Comparison of ENCODE assay signal across 15 cellular contexts in the genomic region with DNA sequence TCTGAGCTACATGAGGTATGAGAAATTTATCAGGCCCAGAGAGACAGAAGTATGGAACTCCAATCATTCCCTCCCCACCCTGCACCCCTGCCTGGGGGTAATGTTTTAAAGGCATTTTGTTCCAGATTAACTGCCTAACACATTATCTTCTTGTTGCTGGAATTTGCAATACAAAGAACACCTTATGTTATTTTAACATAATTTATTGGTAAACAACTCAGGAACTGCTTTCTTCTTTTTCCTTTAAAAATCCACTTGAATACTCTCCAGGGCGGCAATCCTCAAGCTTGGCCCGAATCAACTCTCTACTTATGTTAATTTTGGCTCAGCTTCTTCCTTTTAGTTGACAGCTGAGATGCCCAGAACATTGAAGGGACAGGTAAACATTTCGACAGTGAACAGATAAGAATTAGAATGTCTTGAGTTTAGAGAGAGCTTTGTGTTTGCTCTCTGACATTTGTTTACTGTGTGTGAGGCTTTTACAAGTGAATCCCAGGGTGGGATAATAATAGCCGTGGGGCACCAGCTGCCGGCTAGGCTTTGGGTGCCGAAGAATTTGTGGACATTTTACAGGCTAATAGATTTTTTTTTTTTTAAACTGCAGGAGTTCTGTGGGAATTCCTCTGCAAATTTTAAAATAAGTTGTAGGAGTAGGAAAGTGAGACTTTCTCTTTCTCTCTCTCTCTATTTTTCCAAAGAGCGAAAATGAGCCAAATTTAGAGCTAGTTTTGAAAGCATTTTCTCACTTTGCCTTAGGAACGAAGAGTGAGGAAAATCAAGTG.
DNase-seq lines count a peak whose midpoint lies in the region; ATAC-seq and TF ChIP-seq lines count a peak whose summit lies in the region.
"Had no signal": no experiment of that assay in that cellular context is flagged by ENCODE, and none has a peak within 500 bp of the region (broad histone marks: within the 10 kb centered on the region; RNA-seq: fewer than 3 reads in every experiment).

No MANE protein-coding gene starts in this region.

- no peak overlapping the region for H3K4ac ChIP-seq in mesendoderm (ENCODE audit: low read depth, low read length)

- H3K27ac Mint-ChIP-seq in activated CD4-positive, alpha-beta memory T cell treated with anti-CD3 and anti-CD28 coated beads, Interleukin-2, amount 10 ng/mL, durations not matched to agents 7 days and 5 days, result no peak overlapping the region
- H3K27ac Mint-ChIP-seq: activated B cell treated with CpG ODN at 0.5 μM for 24 hours; CD8-positive, alpha-beta T cell; naive thymus-derived CD4-positive, alpha-beta T cell had no signal

- H3K4me1 ChIP-seq in cardiac muscle cell (ENCODE audit: low read depth) (peaks cover 58% of the 10 kb centered on the region), left ventricle myocardium inferior (no peaks in the 10 kb centered on the region), mesendoderm (ENCODE audit: control insufficient read depth, low read depth, low read length) (peaks cover 14% of the 10 kb centered on the region)
- H3K4me1 ChIP-seq: testis had no signal

- no peak overlapping the region for H3K4me3 Mint-ChIP-seq in activated CD4-positive, alpha-beta memory T cell treated with anti-CD3 and anti-CD28 coated beads, Interleukin-2, amount 10 ng/mL, durations not matched to agents 7 days and 5 days
- H3K4me3 Mint-ChIP-seq: activated B cell treated with CpG ODN at 0.5 μM for 24 hours; CD8-positive, alpha-beta T cell; naive thymus-derived CD4-positive, alpha-beta T cell had no signal

- H4K8ac ChIP-seq in mesendoderm (ENCODE audit: low read depth, low read length), result no peak overlapping the region

- CTCF ChIA-PET in activated CD4-positive, alpha-beta memory T cell treated with anti-CD3 and anti-CD28 coated beads, Interleukin-2, amount 10 ng/mL, durations not matched to agents 7 days and 5 days (lab: Charles Lee), result no interaction called here

- no peak overlapping the region for H3K23ac ChIP-seq in mesendoderm (ENCODE audit: low read length)

- H3K9me3 Mint-ChIP-seq in activated CD4-positive, alpha-beta memory T cell treated with anti-CD3 and anti-CD28 coated beads, Interleukin-2, amount 10 ng/mL, durations not matched to agents 7 days and 5 days, result peaks cover 8% of the 10 kb centered on the region

- no peaks in the 10 kb centered on the region for H3K36me3 Mint-ChIP-seq in activated CD4-positive, alpha-beta memory T cell treated with anti-CD3 and anti-CD28 coated beads, Interleukin-2, amount 10 ng/mL, durations not matched to agents 7 days and 5 days (ENCODE audit: low read depth)
- H3K36me3 Mint-ChIP-seq: CD8-positive, alpha-beta T cell had no signal

- H3K9me3 ChIP-seq in cardiac muscle cell (ENCODE audit: low read depth) (no peaks in the 10 kb centered on the region), left ventricle myocardium inferior (replicated peaks) (no peaks in the 10 kb centered on the region), WERI-Rb-1 (ENCODE audit: severe bottlenecking) (peaks cover 2% of the 10 kb centered on the region)
- H3K9me3 ChIP-seq: left lung, testis had no signal

- no peak overlapping the region for H2BK15ac ChIP-seq in mesendoderm (replicated peaks; ENCODE audit: low read depth)

- H3K4me1 Mint-ChIP-seq in activated CD4-positive, alpha-beta memory T cell treated with anti-CD3 and anti-CD28 coated beads, Interleukin-2, amount 10 ng/mL, durations not matched to agents 7 days and 5 days, result no peaks in the 10 kb centered on the region

- no peaks in the 10 kb centered on the region for H3K79me2 ChIP-seq in mesendoderm (ENCODE audit: control insufficient read depth, insufficient read depth, low read length)

- H3K4me3 ChIP-seq in cardiac muscle cell, result no peak overlapping the region
- no peak overlapping the region for H3K4me3 ChIP-seq in left ventricle myocardium inferior
- H3K4me3 ChIP-seq in WERI-Rb-1 (ENCODE audit: low read depth, low read length), result peak overlapping the region; percentile 25
- H3K4me3 ChIP-seq in mesendoderm (ENCODE audit: low read length), result no peak overlapping the region
- H3K4me3 ChIP-seq: left lung, testis had no signal

- POLR2A ChIA-PET in activated CD4-positive, alpha-beta memory T cell treated with anti-CD3 and anti-CD28 coated beads, Interleukin-2, amount 10 ng/mL, durations not matched to agents 7 days and 5 days (lab: Charles Lee), result no interaction called here

- H3K27ac ChIP-seq in cardiac muscle cell, result peak overlapping the region; percentile 56
- no peak overlapping the region for H3K27ac ChIP-seq in left ventricle myocardium inferior (replicated peaks)
- H3K27ac ChIP-seq in WERI-Rb-1, result no peak overlapping the region
- H3K27ac ChIP-seq in mesendoderm (ENCODE audit: low read depth, low read length), result peak overlapping the region; percentile 86
- H3K27ac ChIP-seq: testis had no signal

- H3K79me1 ChIP-seq in mesendoderm (ENCODE audit: low read length), result no peaks in the 10 kb centered on the region

- H2BK120ac ChIP-seq in mesendoderm (ENCODE audit: low read depth, low read length), result peak overlapping the region; percentile 19

- DNase-seq in cardiac muscle cell (ENCODE audit: low read depth in 1 of 2, low spot score in 1 of 2) (no peak), left ventricle myocardium inferior (no peak), WERI-Rb-1 (no peak), mesendoderm (peak; percentile 75), SK-N-DZ (ENCODE audit: low spot score) (no peak)
- no peak for DNase-seq in activated CD4-positive, alpha-beta memory T cell treated with anti-CD3 and anti-CD28 coated beads, Interleukin-2, amount 10 ng/mL, durations not matched to agents 7 days and 5 days
- DNase-seq: activated B cell treated with CpG ODN at 0.5 μM for 24 hours; activated effector memory CD4-positive, alpha-beta T cell treated with anti-CD3 and anti-CD28 coated beads, Interleukin-2, amount 50 U/mL, for 16 hours; CD8-positive, alpha-beta T cell; naive thymus-derived CD4-positive, alpha-beta T cell; stimulated activated CD4-positive, alpha-beta T cell treated with anti-CD3 and anti-CD28 coated beads, Interleukin-2, amount 100 ng/mL, for 24 hours; testis had no signal

- intact Hi-C loops in left ventricle myocardium inferior (cut with micrococcal nuclease), result no loop called here

- H4K5ac ChIP-seq in mesendoderm (ENCODE audit: low read length), result no peak overlapping the region

- no peak overlapping the region for H2BK5ac ChIP-seq in mesendoderm (ENCODE audit: low read length)

- no peak overlapping the region for H3K4me2 ChIP-seq in mesendoderm (ENCODE audit: low read length)

- H3K9ac ChIP-seq in mesendoderm (ENCODE audit: low read length), result no peak overlapping the region

- no peaks in the 10 kb centered on the region for H3K27me3 Mint-ChIP-seq in activated CD4-positive, alpha-beta memory T cell treated with anti-CD3 and anti-CD28 coated beads, Interleukin-2, amount 10 ng/mL, durations not matched to agents 7 days and 5 days
- H3K27me3 Mint-ChIP-seq: activated B cell treated with CpG ODN at 0.5 μM for 24 hours had no signal

- ATAC-seq in GM21723 (IDR thresholded peaks at IDR 0.05; ENCODE audit: unreplicated experiment) (no peak), HG03159 (IDR thresholded peaks at IDR 0.05; ENCODE audit: unreplicated experiment) (no peak)
- ATAC-seq: CD8-positive, alpha-beta T cell; left lung; naive thymus-derived CD4-positive, alpha-beta T cell had no signal

- TF ChIP-seq CTCF in cardiac muscle cell (IDR thresholded peaks at IDR 0.05; ENCODE audit: low read depth, low read length) (no peak), left ventricle myocardium inferior (IDR thresholded peaks at IDR 0.05; ENCODE audit: borderline replicate concordance) (no peak), WERI-Rb-1 (IDR thresholded peaks at IDR 0.05; ENCODE audit: low read depth, low read length) (no peak)

- H3K27me3 ChIP-seq in cardiac muscle cell, result no peaks in the 10 kb centered on the region
- peaks cover 58% of the 10 kb centered on the region for H3K27me3 ChIP-seq in left ventricle myocardium inferior (ENCODE audit: low read depth)
- no peaks in the 10 kb centered on the region for H3K27me3 ChIP-seq in WERI-Rb-1 (ENCODE audit: insufficient read depth, low read depth, severe bottlenecking)
- H3K27me3 ChIP-seq in mesendoderm (ENCODE audit: insufficient read depth, low read length, poor library complexity), result no peaks in the 10 kb centered on the region
- H3K27me3 ChIP-seq: testis had no signal

- peak overlapping the region; percentile 80 for H3K56ac ChIP-seq in mesendoderm (ENCODE audit: low read length)

- no peaks in the 10 kb centered on the region for H3K36me3 ChIP-seq in cardiac muscle cell
- no peaks in the 10 kb centered on the region for H3K36me3 ChIP-seq in left ventricle myocardium inferior
- H3K36me3 ChIP-seq in WERI-Rb-1, result no peaks in the 10 kb centered on the region
- no peaks in the 10 kb centered on the region for H3K36me3 ChIP-seq in mesendoderm (ENCODE audit: control insufficient read depth, insufficient read depth, low read length)
- H3K36me3 ChIP-seq: left lung had no signal

- H2AK5ac ChIP-seq in mesendoderm (ENCODE audit: low read length), result no peak overlapping the region

- H3K18ac ChIP-seq in mesendoderm (ENCODE audit: low read length), result peak overlapping the region; percentile 85

- no CpG with 5 or more reads among the region's 8 CpGs for whole genome bisulfite sequencing in mesendoderm (ENCODE audit: extremely low coverage, insufficient coverage, low lambda C conversion rate)

Comparison
In these comparisons a context has a peak if more than half of its experiments do, and no peak if none do; other contexts are left out.
1. H3K27ac ChIP-seq: peak in cardiac muscle cell (single experiment) and mesendoderm (single experiment); none in left ventricle myocardium inferior (single experiment) and WERI-Rb-1 (single experiment).